12 cellular contexts compared by ENCODE assay signal in genomic region chr9:99828417-99829176, GRCh38. TPM values are rescaled to one million over a fixed set of nuclear protein-coding genes. Genes with fewer than 3 reads are reported as not detected.
DNase-seq lines count a peak whose midpoint lies in the region; ATAC-seq lines count a peak whose summit lies in the region.
"Had no signal": no experiment of that assay in that cellular context is flagged by ENCODE, and none has a peak within 500 bp of the region (broad histone marks: within the 10 kb centered on the region; RNA-seq: fewer than 3 reads in every experiment).

No MANE protein-coding gene starts in this region.

- no peak overlapping the region for H3K9ac ChIP-seq in GM23248
- no peak overlapping the region for H3K9ac ChIP-seq in neuronal stem cell (ENCODE audit: low read depth, low read length, poor library complexity)

- intact Hi-C loops in activated T-helper 2 cell treated with anti-CD3 and anti-CD28 coated beads, Interferon-gamma antibody, Interleukin-2, Interleukin-4, amounts not matched to agents 10 μg/mL and 5 μg/mL and 100 μg/mL, durations not matched to agents 14 hours and 24 hours and 36 hours (cut with micrococcal nuclease), result loop anchor here (10.0 kb wide), 1 partner anchor 386 kb away; no protein-coding TSS in a partner anchor
- intact Hi-C loops in left ventricle myocardium superior (cut with micrococcal nuclease), result no loop called here

- H4K91ac ChIP-seq in neuronal stem cell (ENCODE audit: low read depth, low read length, poor library complexity), result no peak overlapping the region

- H3K4me3 Mint-ChIP-seq in activated T-helper 2 cell treated with anti-CD3 and anti-CD28 coated beads, Interferon-gamma antibody, Interleukin-2, Interleukin-4, amounts not matched to agents 10 μg/mL and 5 μg/mL and 100 μg/mL, durations not matched to agents 14 hours and 24 hours and 36 hours (ENCODE audit: low read depth), result peak overlapping the region; percentile 42

- H2BK15ac ChIP-seq in neuronal stem cell (ENCODE audit: low read length), result no peak overlapping the region

- no peaks in the 10 kb centered on the region for H3K9me3 ChIP-seq in GM23248 (ENCODE audit: low read depth)
- peaks cover 0 to 2% of the 10 kb centered on the region in 2 donors for H3K9me3 ChIP-seq in neuronal stem cell (replicated peaks in 1 of 2; ENCODE audit: control insufficient read depth in 2 of 2, insufficient read depth in 1 of 2, low read depth in 1 of 2, low read length in 2 of 2)
- H3K9me3 ChIP-seq: SJSA1 had no signal

- WGBS in GM23248 (ENCODE audit: low coverage in 1 of 2, low lambda C conversion rate in 2 of 2, missing lambda C conversion rate in 2 of 2), 2 experiments, result 63 to 67% methylated on average over 35 to 51 of the region's 78 CpGs
- no CpG with 5 or more reads among the region's 78 CpGs for WGBS in neuronal stem cell (ENCODE audit: extremely low coverage in 2 of 2, insufficient read length in 2 of 2, insufficient replicate concordance in 1 of 2), 2 donors

- no peak overlapping the region for H2AK5ac ChIP-seq in neuronal stem cell (ENCODE audit: low read depth, low read length)

- peak overlapping the region; percentile 33 for H3K27ac Mint-ChIP-seq in activated T-helper 2 cell treated with anti-CD3 and anti-CD28 coated beads, Interferon-gamma antibody, Interleukin-2, Interleukin-4, amounts not matched to agents 10 μg/mL and 5 μg/mL and 100 μg/mL, durations not matched to agents 14 hours and 24 hours and 36 hours

- ATAC-seq in left ventricle myocardium superior, result peak; percentile 47
- ATAC-seq in GM21526 (IDR thresholded peaks at IDR 0.05; ENCODE audit: low FRiP score, unreplicated experiment), result no peak

- no peaks in the 10 kb centered on the region for H3K79me2 ChIP-seq in GM23248 (ENCODE audit: insufficient read depth)

- H3K27me3 ChIP-seq in GM23248 (replicated peaks; ENCODE audit: insufficient read depth) (no peaks in the 10 kb centered on the region), neuronal stem cell (ENCODE audit: control insufficient read depth in 3 of 3, insufficient read depth in 3 of 3, low read depth in 1 of 3, low read length in 3 of 3) (peaks cover 0 to 66% (median 19%) of the 10 kb centered on the region in 3 experiments)
- H3K27me3 ChIP-seq: SJSA1 had no signal

- H3K9me2 ChIP-seq in GM23248 (ENCODE audit: insufficient read depth), result no peaks in the 10 kb centered on the region

- no peak overlapping the region for H2BK12ac ChIP-seq in neuronal stem cell (ENCODE audit: low read length)

- H3K27ac ChIP-seq in GM23248 (no peak overlapping the region), neuronal stem cell (replicated peaks; ENCODE audit: low read length) (no peak overlapping the region)
- H3K27ac ChIP-seq: SJSA1 had no signal

- H2BK5ac ChIP-seq in neuronal stem cell (ENCODE audit: low read length), result no peak overlapping the region

- H3K4me3 ChIP-seq in GM23248, result no peak overlapping the region
- peak overlapping the region in 1 of 2 donors; percentile 31 for H3K4me3 ChIP-seq in neuronal stem cell (ENCODE audit: low read length in 2 of 2)
- H3K4me3 ChIP-seq: lung, SJSA1 had no signal

- no peaks in the 10 kb centered on the region for H3F3A ChIP-seq in GM23248 (ENCODE audit: insufficient read depth)

- in situ Hi-C loops in GM23248 (cut with MboI), result loop anchor here (25.0 kb wide), 1 partner anchor 384 kb away; no protein-coding TSS in a partner anchor

- H3K4me2 ChIP-seq in GM23248 (ENCODE audit: unreplicated experiment), result no peak overlapping the region
- H3K4me2 ChIP-seq in neuronal stem cell (ENCODE audit: insufficient read depth, low read length, poor library complexity, severe bottlenecking), result peak overlapping the region; percentile 59

- no peaks in the 10 kb centered on the region for H3K36me3 ChIP-seq in GM23248 (ENCODE audit: low read depth)
- peaks cover 0 to 14% of the 10 kb centered on the region in 2 donors for H3K36me3 ChIP-seq in neuronal stem cell (replicated peaks in 1 of 2; ENCODE audit: control insufficient read depth in 2 of 2, insufficient read depth in 2 of 2, low read length in 2 of 2)
- H3K36me3 ChIP-seq: SJSA1 had no signal

- H3K9me3 Mint-ChIP-seq in activated T-helper 2 cell treated with anti-CD3 and anti-CD28 coated beads, Interferon-gamma antibody, Interleukin-2, Interleukin-4, amounts not matched to agents 10 μg/mL and 5 μg/mL and 100 μg/mL, durations not matched to agents 14 hours and 24 hours and 36 hours, result no peaks in the 10 kb centered on the region

- no peak overlapping the region for H3K14ac ChIP-seq in neuronal stem cell (ENCODE audit: low read length)

- H4K20me1 ChIP-seq in GM23248 (ENCODE audit: insufficient read depth), result no peaks in the 10 kb centered on the region

- H2AFZ ChIP-seq in GM23248, result no peak overlapping the region
- H2AFZ ChIP-seq in neuronal stem cell (ENCODE audit: low read length), result no peak overlapping the region

- peaks cover 6% of the 10 kb centered on the region for H3K27me3 Mint-ChIP-seq in activated T-helper 2 cell treated with anti-CD3 and anti-CD28 coated beads, Interferon-gamma antibody, Interleukin-2, Interleukin-4, amounts not matched to agents 10 μg/mL and 5 μg/mL and 100 μg/mL, durations not matched to agents 14 hours and 24 hours and 36 hours (ENCODE audit: low read depth)

- H3K36me3 Mint-ChIP-seq in activated T-helper 2 cell treated with anti-CD3 and anti-CD28 coated beads, Interferon-gamma antibody, Interleukin-2, Interleukin-4, amounts not matched to agents 10 μg/mL and 5 μg/mL and 100 μg/mL, durations not matched to agents 14 hours and 24 hours and 36 hours (ENCODE audit: low read depth), result peaks cover 93% of the 10 kb centered on the region

- peak overlapping the region; percentile 90 for H3K23ac ChIP-seq in neuronal stem cell (ENCODE audit: low read depth, low read length, poor library complexity)

- no peaks in the 10 kb centered on the region for H3K4me1 ChIP-seq in GM23248 (ENCODE audit: insufficient read depth)
- H3K4me1 ChIP-seq in neuronal stem cell (ENCODE audit: control insufficient read depth in 2 of 2, insufficient read depth in 1 of 2, low read depth in 1 of 2, low read length in 2 of 2), result peaks cover 2 to 12% of the 10 kb centered on the region in 2 donors

- peaks cover 48% of the 10 kb centered on the region for H3K4me1 Mint-ChIP-seq in activated T-helper 2 cell treated with anti-CD3 and anti-CD28 coated beads, Interferon-gamma antibody, Interleukin-2, Interleukin-4, amounts not matched to agents 10 μg/mL and 5 μg/mL and 100 μg/mL, durations not matched to agents 14 hours and 24 hours and 36 hours (ENCODE audit: low read depth)

- peaks cover 4% of the 10 kb centered on the region for H3K79me1 ChIP-seq in neuronal stem cell (ENCODE audit: low read depth, low read length)

- H4K8ac ChIP-seq in neuronal stem cell (ENCODE audit: low read depth, low read length), result no peak overlapping the region

- H2BK120ac ChIP-seq in neuronal stem cell (ENCODE audit: low read depth, low read length), result no peak overlapping the region

- H3K18ac ChIP-seq in neuronal stem cell (ENCODE audit: low read length), result peak overlapping the region; percentile 86

- H3K4ac ChIP-seq in neuronal stem cell (ENCODE audit: low read length), result no peak overlapping the region

- DNase-seq in GM23248, result peak; percentile 9
- no peak for DNase-seq in activated T-helper 2 cell treated with anti-CD3 and anti-CD28 coated beads, Interferon-gamma antibody, Interleukin-2, Interleukin-4, amounts not matched to agents 10 μg/mL and 5 μg/mL and 100 μg/mL, durations not matched to agents 14 hours and 24 hours and 36 hours (ENCODE audit: low spot score)
- peak; percentile 49 for DNase-seq in left ventricle myocardium superior
- DNase-seq in neuronal stem cell (ENCODE audit: low spot score), result peak; percentile 33
- DNase-seq in NCI-H1048 (lab: John Stamatoyannopoulos, UW), result no peak
- DNase-seq in AG08395 (ENCODE audit: low spot score), result no peak
- no peak for DNase-seq in SKM-1 treated with dmso at 0.1 percent for 144 hours (lab: John Stamatoyannopoulos, UW; ENCODE audit: unreplicated experiment)
- DNase-seq: activated CD4-positive, CD25-positive, alpha-beta regulatory T cell; NCI-H1092 had no signal

RNA-seq across cellular contexts. Expression of gene NR4A3, which starts 6.9 kb away (rescaled TPM):
- total RNA-seq in GM23248 (2014; rRNA removed; shearing (Covaris generic)), result 1.4 and 1.8 TPM in 2 replicates
- polyA plus RNA-seq in GM23248 (2016; fragmentation: Nextera tagmentation; extraction: Ambion mirVana), result 0.56 and 1.0 TPM in 2 replicates
- 161 and 169 TPM in 2 replicates for total RNA-seq in activated T-helper 2 cell treated with anti-CD3 and anti-CD28 coated beads, Interferon-gamma antibody, Interleukin-2, Interleukin-4, amounts not matched to agents 10 μg/mL and 5 μg/mL and 100 μg/mL, durations not matched to agents 14 hours and 24 hours and 36 hours
- 4.1 TPM for total RNA-seq in left ventricle myocardium superior
- 1.3 TPM for polyA plus RNA-seq in neuronal stem cell (2013, experiment 1 of 2)
- 1.3 TPM for polyA plus RNA-seq in neuronal stem cell (2013, experiment 2 of 2)

Comparison
In these comparisons a context has a peak if more than half of its experiments do, and no peak if none do; other contexts are left out.
1. DNase-seq: peak in GM23248 (single experiment), left ventricle myocardium superior (single experiment) and neuronal stem cell (single experiment); none in activated T-helper 2 cell treated with anti-CD3 and anti-CD28 coated beads, Interferon-gamma antibody, Interleukin-2, Interleukin-4, amounts not matched to agents 10 μg/mL and 5 μg/mL and 100 μg/mL, durations not matched to agents 14 hours and 24 hours and 36 hours (single experiment), NCI-H1048 (single experiment), AG08395 (single experiment) and SKM-1 treated with dmso at 0.1 percent for 144 hours (single experiment).
2. RNA of gene NR4A3, which starts 6.9 kb away (total RNA-seq): 161 to 169 TPM in activated T-helper 2 cell treated with anti-CD3 and anti-CD28 coated beads, Interferon-gamma antibody, Interleukin-2, Interleukin-4, amounts not matched to agents 10 μg/mL and 5 μg/mL and 100 μg/mL, durations not matched to agents 14 hours and 24 hours and 36 hours; 4.1 TPM in left ventricle myocardium superior (single experiment) and 1.4 to 1.8 TPM in GM23248; every median in the first group is over 10 times any median in the second.